8 cellular contexts compared by ENCODE assay signal in the genomic region with DNA sequence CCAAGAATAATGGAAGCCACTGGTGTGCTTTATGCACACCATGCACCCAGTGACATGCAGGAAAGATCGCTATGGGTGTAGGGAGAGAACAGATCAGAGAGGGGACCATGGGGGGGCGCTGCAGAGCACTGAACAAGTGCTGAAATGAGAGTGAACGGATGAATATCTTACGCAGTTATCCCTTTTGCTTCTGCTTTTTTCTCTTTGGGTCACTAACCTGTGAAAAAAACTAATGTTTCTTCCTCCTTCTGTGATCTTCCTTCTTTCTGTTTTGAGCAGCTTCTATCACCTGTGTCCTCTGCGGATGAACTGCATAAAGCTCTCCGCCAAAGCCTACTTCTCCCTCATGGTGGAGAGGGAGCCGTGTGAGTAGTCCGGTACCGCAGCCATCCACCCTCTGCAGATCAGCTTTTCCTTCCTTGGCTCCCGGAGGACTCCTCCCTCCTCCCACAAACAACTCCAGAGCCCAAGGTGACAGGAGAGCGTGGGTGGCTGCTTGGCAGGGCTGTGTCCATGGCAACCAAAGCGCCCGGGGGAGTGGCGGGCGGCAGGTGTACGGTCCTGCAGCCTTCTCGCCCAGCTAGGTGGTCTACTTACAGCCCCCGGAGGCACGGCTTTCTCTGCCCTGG.
A peak's percentile ranks its signal among the peaks of the same experiment; 100 is the strongest.
DNase-seq lines count a peak whose midpoint lies in the region; ATAC-seq and TF ChIP-seq lines count a peak whose summit lies in the region.

No MANE protein-coding gene starts in this region.

- peaks cover 4% of the 10 kb centered on the region for H3K27me3 ChIP-seq in upper lobe of right lung

- peak; percentile 22 for TF ChIP-seq CTCF in fibroblast of villous mesenchyme (IDR thresholded peaks at IDR 0.05; ENCODE audit: insufficient read depth, low read depth, low read length)
- TF ChIP-seq CTCF in upper lobe of right lung (IDR thresholded peaks at IDR 0.05) = no peak
- no peak for TF ChIP-seq CTCF in omental fat pad (IDR thresholded peaks at IDR 0.05)

- H3K36me3 ChIP-seq in upper lobe of right lung = no peaks in the 10 kb centered on the region

- H3K4me3 ChIP-seq in fibroblast of villous mesenchyme (ENCODE audit: low read depth, low read length) (no peak overlapping the region), upper lobe of right lung (no peak overlapping the region)

- H3K4me1 ChIP-seq in upper lobe of right lung = peaks cover 5% of the 10 kb centered on the region

- ATAC-seq in upper lobe of right lung (peak; percentile 55), HG02759 (IDR thresholded peaks at IDR 0.05; ENCODE audit: unreplicated experiment) (no peak), omental fat pad (ENCODE audit: low FRiP score) (no peak)

- DNase-seq in stimulated activated CD4-positive, alpha-beta T cell treated with anti-CD3 and anti-CD28 coated beads, Interleukin-4, amount 100 ng/mL, for 1 hour = peak; percentile 18
- no peak for DNase-seq in stimulated activated CD4-positive, alpha-beta T cell treated with anti-CD3 and anti-CD28 coated beads, Interleukin-12 subunit alpha, Interleukin-12 subunit beta, amount 100 ng/mL, for 4 hours
- DNase-seq in NOMO-1 (lab: John Stamatoyannopoulos, UW; ENCODE audit: unreplicated experiment in 2 of 2) (peak; percentile 33 to 67), fibroblast of villous mesenchyme (ENCODE audit: low read depth) (no peak), upper lobe of right lung (peak; percentile 80), omental fat pad (ENCODE audit: low spot score) (no peak), GM19240 (ENCODE audit: insufficient read length, low spot score) (no peak)

- intact Hi-C loops in upper lobe of right lung (cut with DNase I) = no loop called here

- H3K27ac ChIP-seq in upper lobe of right lung = no peak overlapping the region

- H3K9me3 ChIP-seq in upper lobe of right lung = no peaks in the 10 kb centered on the region

Comparison
In these comparisons a context has a peak if more than half of its experiments do, and no peak if none do; other contexts are left out.
1. DNase-seq: peak in stimulated activated CD4-positive, alpha-beta T cell treated with anti-CD3 and anti-CD28 coated beads, Interleukin-4, amount 100 ng/mL, for 1 hour (single experiment), NOMO-1 (2 of 2) and upper lobe of right lung (single experiment); none in stimulated activated CD4-positive, alpha-beta T cell treated with anti-CD3 and anti-CD28 coated beads, Interleukin-12 subunit alpha, Interleukin-12 subunit beta, amount 100 ng/mL, for 4 hours (single experiment), fibroblast of villous mesenchyme (single experiment), omental fat pad (single experiment) and GM19240 (single experiment).